Comparison of ENCODE assay signal across 8 cellular contexts in the genomic region with DNA sequence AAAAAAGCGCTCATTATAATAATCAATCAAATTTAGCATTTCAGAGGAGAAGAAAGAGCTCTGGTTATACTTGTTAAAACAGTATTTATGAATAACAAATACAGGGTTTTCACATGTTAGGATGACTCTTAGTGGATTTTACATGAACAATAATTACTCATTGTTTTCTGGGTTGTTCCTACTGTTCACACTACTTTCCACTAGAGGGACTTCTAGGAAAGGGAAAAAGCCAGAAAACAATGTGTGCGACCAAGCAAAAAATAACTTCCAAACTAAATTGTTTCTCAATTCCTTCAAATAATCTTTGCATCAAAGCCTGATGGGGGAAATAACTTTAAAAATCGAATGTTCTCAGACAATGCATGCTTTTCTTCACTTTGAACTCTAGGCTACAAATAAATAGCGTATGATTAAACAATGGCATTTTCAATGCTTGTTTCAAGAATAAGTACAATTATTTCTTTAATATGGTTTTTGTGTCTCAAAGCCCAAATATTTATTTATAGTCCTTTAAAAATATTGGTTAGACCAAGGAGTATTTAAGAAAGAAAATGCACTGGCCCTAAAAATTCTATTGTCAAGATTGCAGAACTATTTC.
DNase-seq lines count a peak whose midpoint lies in the region; ATAC-seq and TF ChIP-seq lines count a peak whose summit lies in the region.

No MANE protein-coding gene starts in this region.

- H3K4me1 Mint-ChIP-seq in immature natural killer cell: no peaks in the 10 kb centered on the region

- H3K36me3 Mint-ChIP-seq in immature natural killer cell: no peaks in the 10 kb centered on the region

- H3K27me3 ChIP-seq in adrenal gland: peaks cover 16% of the 10 kb centered on the region
- H3K27me3 ChIP-seq in kidney epithelial cell (ENCODE audit: control insufficient read depth, insufficient read depth, low read length): no peaks in the 10 kb centered on the region

- no peak overlapping the region for H3K27ac Mint-ChIP-seq in immature natural killer cell

- no peak for TF ChIP-seq POLR2A in adrenal gland (IDR thresholded peaks at IDR 0.05)

- TF ChIP-seq CTCF in adrenal gland (IDR thresholded peaks at IDR 0.05): peak; percentile 41 to 71 (median 60)
- TF ChIP-seq CTCF in kidney epithelial cell (IDR thresholded peaks at IDR 0.05; ENCODE audit: insufficient read depth, low read length, poor library complexity, severe bottlenecking): peak; percentile 62

- H3K27me3 Mint-ChIP-seq in immature natural killer cell (ENCODE audit: low read depth in 3 of 3): peaks cover 0 to 1% (median 0%) of the 10 kb centered on the region in 3 donors

- no peak overlapping the region for H3K4me3 ChIP-seq in adrenal gland
- H3K4me3 ChIP-seq in kidney epithelial cell (ENCODE audit: low read depth, low read length): no peak overlapping the region

- 34 to 39% (median 37%) methylated on average over 4 of the region's 4 CpGs for WGBS in adrenal gland, 4 donors

- no peak overlapping the region for H3K27ac ChIP-seq in adrenal gland

- H3K4me3 Mint-ChIP-seq in immature natural killer cell: no peak overlapping the region

- peak; percentile 5 for DNase-seq in NCI-H1092 treated with DMSO at 0.1 percent for 48 hours (lab: John Stamatoyannopoulos, UW)
- DNase-seq in NCI-H1092 (lab: John Stamatoyannopoulos, UW): no peak
- peak; percentile 67 for DNase-seq in KBM-7
- DNase-seq in adrenal gland: no peak
- DNase-seq in kidney epithelial cell (ENCODE audit: low read depth): no peak
- no peak for DNase-seq in 8988T
- DNase-seq in immature natural killer cell: no peak

- H3K36me3 ChIP-seq in adrenal gland (replicated peaks in 1 of 2) (no peaks in the 10 kb centered on the region), kidney epithelial cell (ENCODE audit: control insufficient read depth, insufficient read depth, low read length) (no peaks in the 10 kb centered on the region)

- intact Hi-C loops in adrenal gland (cut with DNase I): loop anchor here (5.0 kb wide), 1 partner anchor 572 kb away; no protein-coding TSS in a partner anchor

- in situ Hi-C loops in KBM-7 (cut with MboI; ENCODE audit: low pct_unique_long_range_greater_than_20kb, low sequenced_read_pairs): loop anchor here (25.0 kb wide), 1 partner anchor 477 kb away; a partner anchor contains a TSS

- ATAC-seq in GM21619 (IDR thresholded peaks at IDR 0.05; ENCODE audit: unreplicated experiment): no peak

- H3K9me3 Mint-ChIP-seq in immature natural killer cell: no peaks in the 10 kb centered on the region

- H3K4me1 ChIP-seq in adrenal gland (replicated peaks in 1 of 2): no peaks in the 10 kb centered on the region

- H3K9me3 ChIP-seq in adrenal gland (replicated peaks in 1 of 3): no peaks in the 10 kb centered on the region

Comparison
In these comparisons a context has a peak if more than half of its experiments do, and no peak if none do; other contexts are left out.
1. DNase-seq: peak in NCI-H1092 treated with DMSO at 0.1 percent for 48 hours (single experiment) and KBM-7 (single experiment); none in NCI-H1092 (single experiment), adrenal gland (0 of 7), kidney epithelial cell (single experiment), 8988T (single experiment) and immature natural killer cell (0 of 3).